ENCODE assay signal across 8 cellular contexts in the genomic region with DNA sequence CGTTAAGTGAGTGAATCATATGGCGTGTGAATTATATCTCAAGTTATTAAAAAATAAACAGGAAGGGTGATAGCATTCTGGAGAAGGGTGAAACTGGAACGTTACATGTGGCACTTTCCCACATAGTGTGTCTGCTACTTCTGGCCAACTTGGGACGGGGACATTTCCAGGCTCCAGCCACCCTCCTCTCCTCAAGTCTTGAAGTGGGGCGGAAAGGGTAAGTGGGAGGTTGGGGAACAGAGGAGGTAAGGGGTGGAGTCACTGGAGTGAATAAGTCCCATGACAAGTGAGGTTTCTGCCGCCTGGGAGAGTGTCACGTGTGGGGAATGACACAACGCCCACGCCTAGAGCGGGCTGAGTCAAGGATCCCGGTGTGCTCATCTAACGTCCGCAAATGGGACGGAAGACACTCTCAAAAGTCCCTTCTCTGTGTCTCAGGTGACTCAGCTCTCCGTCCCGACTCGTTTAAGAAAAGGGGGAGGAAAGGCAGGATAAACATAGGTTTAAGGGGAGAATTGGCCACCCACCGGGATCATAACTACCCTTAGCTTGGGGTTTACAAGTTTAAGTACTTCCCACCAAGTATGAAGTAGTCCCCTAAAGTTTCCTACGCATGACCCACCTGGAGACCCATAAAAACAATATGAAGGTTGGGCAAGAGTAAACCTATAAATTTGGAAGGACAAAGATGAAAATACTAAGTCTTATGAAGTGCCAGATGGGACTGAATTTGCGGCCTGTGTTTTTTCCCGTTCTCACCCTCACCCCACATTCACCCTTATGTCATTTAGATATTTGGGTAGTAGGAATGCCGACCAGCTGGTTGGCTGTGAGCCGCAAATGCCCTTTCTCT. TPM values are rescaled to one million over a fixed set of nuclear protein-coding genes. Genes with fewer than 3 reads are reported as not detected.
DNase-seq lines count a peak whose midpoint lies in the region; ATAC-seq and TF ChIP-seq lines count a peak whose summit lies in the region.

No MANE protein-coding gene starts in this region.

- intact Hi-C loops in mucosa of descending colon (cut with DNase I, micrococcal nuclease): no loop called here

- H3K9me3 ChIP-seq in mucosa of descending colon: no peaks in the 10 kb centered on the region

- peak; percentile 71 for DNase-seq in GM10248 (ENCODE audit: extremely low spot score)
- DNase-seq in OCI-M1 (lab: John Stamatoyannopoulos, UW): peak; percentile 97
- DNase-seq in activated T-cell treated with anti-CD3 and anti-CD28 coated beads for 48 hours (ENCODE audit: low read depth): peak; percentile 88
- DNase-seq in epithelial cell of proximal tubule (ENCODE audit: low read depth): peak; percentile 96
- DNase-seq in mucosa of descending colon: peak; percentile 89 to 94 (median 94)
- DNase-seq in stimulated activated CD8-positive, alpha-beta memory T cell treated with anti-CD3 and anti-CD28 coated beads, Interleukin-2, amount 100 ng/mL, for 1 hour (ENCODE audit: low read depth in 2 of 2): peak; percentile 63 to 71

- peaks cover 30% of the 10 kb centered on the region for H3K4me1 ChIP-seq in mucosa of descending colon (ENCODE audit: low read depth)

- TF ChIP-seq CTCF in GM10248 (IDR thresholded peaks at IDR 0.05; ENCODE audit: control extremely low read depth, extremely low read depth, low read depth, missing control alignments) (no peak), epithelial cell of proximal tubule (conservative IDR thresholded peaks at IDR 0.05; ENCODE audit: low read depth, low read length) (no peak), mucosa of descending colon (IDR thresholded peaks at IDR 0.05) (no peak)

- CTCF ChIA-PET in GM10248 (lab: Yijun Ruan, JAX): interaction anchor here (3.0 kb wide), 1 partner anchor 31 kb away, joined by 19 read pairs; a partner anchor contains a TSS

- peak overlapping the region; percentile 66 for H3K4me3 ChIP-seq in epithelial cell of proximal tubule (ENCODE audit: low read depth, low read length)
- H3K4me3 ChIP-seq in mucosa of descending colon: no peak overlapping the region

- peak; percentile 32 for ATAC-seq in HG03108 (IDR thresholded peaks at IDR 0.05; ENCODE audit: unreplicated experiment)
- peak; percentile 76 for ATAC-seq in mucosa of descending colon
- no peak for ATAC-seq in HG02623 (IDR thresholded peaks at IDR 0.05; ENCODE audit: unreplicated experiment)

- no peaks in the 10 kb centered on the region for H3K36me3 ChIP-seq in mucosa of descending colon (ENCODE audit: low read depth)

- POLR2A ChIA-PET in GM10248 (lab: Yijun Ruan, JAX): interaction anchor here (0.9 to 1.7 kb wide), 2 partner anchors 26 to 255 kb away, joined by 5 to 7 read pairs; a partner anchor contains a TSS

RNA-seq across cellular contexts. Expression of a gene that starts 1.2 kb away (rescaled TPM):
- total RNA-seq in epithelial cell of proximal tubule (36.4 and 48.2 TPM in 2 replicates), mucosa of descending colon (10 to 100 TPM; 64.1 to 96.7 (median 79.8) TPM)

RNA-seq across cellular contexts. Expression of a gene that starts 31.5 kb away (rescaled TPM):
- total RNA-seq in epithelial cell of proximal tubule (205 and 349 TPM in 2 replicates), mucosa of descending colon (10 to 100 TPM; 18.8 to 64.2 (median 23.9) TPM)

RNA-seq across cellular contexts. Expression of a gene that starts 44.4 kb away (rescaled TPM):
- total RNA-seq in epithelial cell of proximal tubule (840 and 1,223 TPM in 2 replicates), mucosa of descending colon (100 to 1,000 TPM; 306 to 433 (median 397) TPM)
